17 cellular contexts compared by ENCODE assay signal in genomic region chr2:50343157-50343821, GRCh38.
"Had no signal": no experiment of that assay in that cellular context is flagged by ENCODE, and none has a peak within 500 bp of the region (broad histone marks: within the 10 kb centered on the region; RNA-seq: fewer than 3 reads in every experiment).

No MANE protein-coding gene starts in this region.

- ATAC-seq: activated CD8-positive, alpha-beta T cell treated with anti-CD3 and anti-CD28 coated beads, Interleukin-2, amount 10 ng/mL, durations not matched to agents 7 days and 5 days; body of pancreas; left lung; right cardiac atrium had no signal

- DNase-seq: activated CD4-positive, alpha-beta T cell treated with anti-CD3 and anti-CD28 coated beads, Interleukin-2, amount 10 ng/mL, durations not matched to agents 24 days and 14 days; activated CD8-positive, alpha-beta T cell treated with anti-CD3 and anti-CD28 coated beads, Interleukin-2, amount 10 ng/mL, durations not matched to agents 7 days and 5 days; activated naive CD4-positive, alpha-beta T cell treated with Interleukin-2 at 50 U/mL for 16 hours; activated naive CD8-positive, alpha-beta T cell treated with anti-CD3 and anti-CD28 coated beads, Interleukin-2, amount 10 ng/mL, durations not matched to agents 7 days and 5 days; activated T-cell treated with anti-CD3 and anti-CD28 coated beads, Interleukin-2, amount 50 U/mL, for 24 hours; body of pancreas; central memory CD4-positive, alpha-beta T cell; colonic mucosa; head of caudate nucleus; kidney; left lung; mammary epithelial cell; right cardiac atrium; stimulated activated CD4-positive, alpha-beta T cell treated with anti-CD3 and anti-CD28 coated beads, Interleukin-4, amount 100 ng/mL, for 1 hour; stomach; testis; upper lobe of left lung had no signal
